Comparison of ENCODE assay signal across 28 cellular contexts in the genomic region with DNA sequence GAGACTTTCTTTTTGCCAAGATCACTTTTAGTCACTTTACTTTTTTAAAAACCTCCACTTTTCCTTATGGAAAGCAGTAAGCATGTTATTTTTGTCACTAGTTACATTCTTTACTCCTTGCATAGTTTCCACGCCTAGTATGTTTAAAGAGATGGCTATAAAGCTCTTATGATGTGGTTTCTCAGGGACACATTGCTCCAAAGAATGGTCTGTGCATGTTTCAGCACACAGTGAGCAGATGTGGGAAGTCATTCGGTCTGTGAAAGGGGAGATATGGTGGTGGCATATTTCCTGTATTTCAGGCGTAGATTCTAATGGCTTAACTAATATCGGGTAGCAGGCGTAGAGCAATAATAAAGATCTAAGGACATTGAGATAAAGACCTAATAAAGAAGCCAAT.
"Had no signal": no experiment of that assay in that cellular context is flagged by ENCODE, and none has a peak within 500 bp of the region (broad histone marks: within the 10 kb centered on the region; RNA-seq: fewer than 3 reads in every experiment).

No MANE protein-coding gene starts in this region.

- H3K36me3 ChIP-seq: adrenal gland, breast epithelium, colonic mucosa had no signal

- H3K27ac ChIP-seq: adrenal gland, breast epithelium, colonic mucosa, SK-N-MC had no signal

- DNase-seq: activated CD4-positive, alpha-beta T cell treated with anti-CD3 and anti-CD28 coated beads for 4 hours; activated CD8-positive, alpha-beta memory T cell treated with anti-CD3 and anti-CD28 coated beads, Interleukin-2, amount 50 U/mL, for 4 hours; activated CD8-positive, alpha-beta T cell treated with anti-CD3 and anti-CD28 coated beads for 36 hours; activated gamma-delta T cell treated with Interleukin-2 at 50 U/mL for 16 hours; activated naive CD4-positive, alpha-beta T cell treated with anti-CD3 and anti-CD28 coated beads, Interleukin-2, amount 10 ng/mL, durations not matched to agents 7 days and 5 days; activated naive CD8-positive, alpha-beta T cell treated with anti-CD3 and anti-CD28 coated beads, Interleukin-2, amount 10 ng/mL, durations not matched to agents 7 days and 5 days; activated T-cell treated with anti-CD3 and anti-CD28 coated beads, Interleukin-2, amount 50 U/mL, for 72 hours; adrenal gland; anterior cingulate cortex; caudate nucleus; colonic mucosa; KBM-7; MM.1S; NCI-H1105 treated with DMSO at 0.1 percent for 48 hours; NCI-H146; NCI-H1930; NCI-H2171; NCI-H2227 treated with DMSO at 0.1 percent for 48 hours; NCI-H446 treated with DMSO at 0.1 percent for 48 hours; NCI-H526; NCI-H774; RPMI8226; SW 1271 had no signal

- H3K27me3 ChIP-seq: adrenal gland, breast epithelium, colonic mucosa had no signal

- H3K4me1 ChIP-seq: adrenal gland, breast epithelium, colonic mucosa had no signal

- ATAC-seq: activated CD4-positive, CD25-positive, alpha-beta regulatory T cell treated with anti-CD3 and anti-CD28 coated beads, Interleukin-2, amount 50 U/mL, for 24 hours; activated CD8-positive, alpha-beta T cell treated with anti-CD3 and anti-CD28 coated beads for 36 hours; activated T-cell treated with anti-CD3 and anti-CD28 coated beads, Interleukin-2, amount 50 U/mL, for 72 hours; Panc1; Right ventricle myocardium inferior had no signal

- H3K4me3 ChIP-seq: adrenal gland, breast epithelium, colonic mucosa, SK-N-MC had no signal

- H3K9me3 ChIP-seq: adrenal gland, breast epithelium, colonic mucosa had no signal
